In the genomic region with DNA sequence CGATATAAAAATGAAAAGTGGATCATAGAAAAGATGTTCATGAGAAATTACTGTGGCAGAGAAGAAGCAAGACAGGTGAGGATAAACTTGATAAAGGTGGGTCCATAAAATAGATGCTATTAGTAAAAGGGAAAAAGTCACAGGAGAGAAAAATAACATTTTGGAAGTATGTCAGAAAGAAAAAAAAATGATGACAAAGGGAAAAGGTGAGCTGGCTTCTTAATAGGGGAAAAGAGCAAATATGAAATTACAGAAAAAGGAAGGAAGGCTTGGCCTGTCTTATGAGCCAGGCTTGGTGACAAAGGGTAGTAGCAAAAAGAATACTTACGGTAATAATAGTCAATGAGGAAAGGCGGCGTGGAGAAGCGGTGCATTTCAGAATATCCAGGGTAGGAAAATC, we compare ENCODE assay signal across 29 cellular contexts.
"Had no signal": no experiment of that assay in that cellular context is flagged by ENCODE, and none has a peak within 500 bp of the region (broad histone marks: within the 10 kb centered on the region; RNA-seq: fewer than 3 reads in every experiment).

No MANE protein-coding gene starts in this region.

- H3K36me3 Mint-ChIP-seq: stimulated activated effector memory CD8-positive, alpha-beta T cell treated with anti-CD3 and anti-CD28 coated beads, Interleukin-12 subunit alpha, Interleukin-12 subunit beta, amount 100 ng/mL, for 72 hours; stimulated activated memory B cell treated with anti-CD40 and anti-IgM and Interleukin-4, amounts not matched to agents 10 μg/mL and 1 μg/mL and 100 μg/mL, for 72 hours; stimulated activated naive B cell treated with anti-CD40 and anti-IgM and Interleukin-4, amounts not matched to agents 10 μg/mL and 1 μg/mL and 100 μg/mL, for 72 hours; type B pancreatic cell had no signal

- H3K27ac Mint-ChIP-seq: stimulated activated effector memory CD8-positive, alpha-beta T cell treated with anti-CD3 and anti-CD28 coated beads, Interleukin-12 subunit alpha, Interleukin-12 subunit beta, amount 100 ng/mL, for 72 hours; stimulated activated memory B cell treated with anti-CD40 and anti-IgM and Interleukin-4, amounts not matched to agents 10 μg/mL and 1 μg/mL and 100 μg/mL, for 72 hours; stimulated activated naive B cell treated with anti-CD40 and anti-IgM and Interleukin-4, amounts not matched to agents 10 μg/mL and 1 μg/mL and 100 μg/mL, for 72 hours; stimulated activated naive CD8-positive, alpha-beta T cell treated with anti-CD3 and anti-CD28 coated beads, Interleukin-15, amount 100 ng/mL, for 72 hours; stimulated activated naive CD8-positive, alpha-beta T cell treated with anti-CD3 and anti-CD28 coated beads, Interleukin-15, Interleukin-2, amounts not matched to agents 100 ng/mL and 50 ng/mL, for 24 hours; type B pancreatic cell had no signal

- ATAC-seq: stimulated activated effector memory CD8-positive, alpha-beta T cell treated with anti-CD3 and anti-CD28 coated beads, Interleukin-12 subunit alpha, Interleukin-12 subunit beta, amount 100 ng/mL, for 72 hours; stimulated activated memory B cell treated with anti-CD40 and anti-IgM and Interleukin-4, amounts not matched to agents 10 μg/mL and 1 μg/mL and 100 μg/mL, for 72 hours; stimulated activated naive B cell treated with anti-CD40 and anti-IgM and Interleukin-4, amounts not matched to agents 10 μg/mL and 1 μg/mL and 100 μg/mL, for 72 hours; stimulated activated naive CD8-positive, alpha-beta T cell treated with anti-CD3 and anti-CD28 coated beads, Interleukin-15, amount 100 ng/mL, for 72 hours; stimulated activated naive CD8-positive, alpha-beta T cell treated with anti-CD3 and anti-CD28 coated beads, Interleukin-15, Interleukin-2, amounts not matched to agents 100 U/mL and 50 U/mL, for 24 hours; upper lobe of right lung had no signal

- H3K4me1 Mint-ChIP-seq: stimulated activated effector memory CD8-positive, alpha-beta T cell treated with anti-CD3 and anti-CD28 coated beads, Interleukin-12 subunit alpha, Interleukin-12 subunit beta, amount 100 ng/mL, for 72 hours; stimulated activated memory B cell treated with anti-CD40 and anti-IgM and Interleukin-4, amounts not matched to agents 10 μg/mL and 1 μg/mL and 100 μg/mL, for 72 hours; stimulated activated naive B cell treated with anti-CD40 and anti-IgM and Interleukin-4, amounts not matched to agents 10 μg/mL and 1 μg/mL and 100 μg/mL, for 72 hours; stimulated activated naive CD8-positive, alpha-beta T cell treated with anti-CD3 and anti-CD28 coated beads, Interleukin-15, amount 100 ng/mL, for 72 hours had no signal

- H3K27ac ChIP-seq: stomach, suprapubic skin, testis, thoracic aorta, thyroid gland, tibial artery, tibial nerve, transverse colon, upper lobe of left lung, upper lobe of right lung, uterus, vagina had no signal

- H3K9me3 Mint-ChIP-seq: stimulated activated naive CD8-positive, alpha-beta T cell treated with anti-CD3 and anti-CD28 coated beads, Interleukin-15, amount 100 ng/mL, for 72 hours; type B pancreatic cell had no signal

- H3K36me3 ChIP-seq: stomach, suprapubic skin, thoracic aorta, thyroid gland, tibial artery, tibial nerve, transverse colon, upper lobe of left lung, upper lobe of right lung, uterus, vagina had no signal

- DNase-seq: stimulated activated CD4-positive, alpha-beta T cell treated with anti-CD3 and anti-CD28 coated beads, Interleukin-2, amount 100 ng/mL, for 48 hours; stimulated activated CD4-positive, alpha-beta T cell treated with anti-CD3 and anti-CD28 coated beads, Interleukin-4, amount 100 ng/mL, for 1 hour; stimulated activated CD4-positive, alpha-beta T cell treated with anti-CD3 and anti-CD28 coated beads, Interleukin-4, amount 100 ng/mL, for 24 hours; stimulated activated CD4-positive, alpha-beta T cell treated with anti-CD3 and anti-CD28 coated beads, Interleukin-4, amount 100 ng/mL, for 4 hours; stimulated activated CD8-positive, alpha-beta memory T cell treated with anti-CD3 and anti-CD28 coated beads, Interleukin-4, amount 100 ng/mL, for 48 hours; stimulated activated naive B cell treated with anti-CD40 and anti-IgM and Interleukin-4, amounts not matched to agents 10 μg/mL and 1 μg/mL and 100 μg/mL, for 72 hours; stimulated activated naive CD4-positive, alpha-beta T cell; stimulated activated naive CD4-positive, alpha-beta T cell treated with Interleukin-2 at 50 U/mL for 16 hours; stimulated activated naive CD8-positive, alpha-beta T cell treated with anti-CD3 and anti-CD28 coated beads, Interleukin-15, amount 100 ng/mL, for 72 hours; stimulated activated naive CD8-positive, alpha-beta T cell treated with anti-CD3 and anti-CD28 coated beads, Interleukin-15, Interleukin-2, amounts not matched to agents 100 U/mL and 50 U/mL, for 24 hours; stomach; substantia nigra; testis; thyroid gland; tibial artery; transverse colon; trophoblast cell; upper lobe of left lung; upper lobe of right lung; uterus had no signal

- FAIRE-seq: urothelium cell line had no signal

- H3K4me3 ChIP-seq: stomach, suprapubic skin, testis, thoracic aorta, thyroid gland, tibial artery, tibial nerve, transverse colon, upper lobe of left lung, upper lobe of right lung, uterus, vagina had no signal

- H3K27me3 ChIP-seq: stomach, suprapubic skin, testis, thyroid gland, tibial artery, tibial nerve, transverse colon, upper lobe of left lung, upper lobe of right lung, uterus, vagina had no signal

- H3K4me3 Mint-ChIP-seq: stimulated activated effector memory CD8-positive, alpha-beta T cell treated with anti-CD3 and anti-CD28 coated beads, Interleukin-12 subunit alpha, Interleukin-12 subunit beta, amount 100 ng/mL, for 72 hours; stimulated activated memory B cell treated with anti-CD40 and anti-IgM and Interleukin-4, amounts not matched to agents 10 μg/mL and 1 μg/mL and 100 μg/mL, for 72 hours; stimulated activated naive B cell treated with anti-CD40 and anti-IgM and Interleukin-4, amounts not matched to agents 10 μg/mL and 1 μg/mL and 100 μg/mL, for 72 hours; stimulated activated naive CD8-positive, alpha-beta T cell treated with anti-CD3 and anti-CD28 coated beads, Interleukin-15, amount 100 ng/mL, for 72 hours; stimulated activated naive CD8-positive, alpha-beta T cell treated with anti-CD3 and anti-CD28 coated beads, Interleukin-15, Interleukin-2, amounts not matched to agents 100 ng/mL and 50 ng/mL, for 24 hours; type B pancreatic cell had no signal

- H3K27me3 Mint-ChIP-seq: stimulated activated memory B cell treated with anti-CD40 and anti-IgM and Interleukin-4, amounts not matched to agents 10 μg/mL and 1 μg/mL and 100 μg/mL, for 72 hours; stimulated activated naive B cell treated with anti-CD40 and anti-IgM and Interleukin-4, amounts not matched to agents 10 μg/mL and 1 μg/mL and 100 μg/mL, for 72 hours; stimulated activated naive CD8-positive, alpha-beta T cell treated with anti-CD3 and anti-CD28 coated beads, Interleukin-15, amount 100 ng/mL, for 72 hours; stimulated activated naive CD8-positive, alpha-beta T cell treated with anti-CD3 and anti-CD28 coated beads, Interleukin-15, Interleukin-2, amounts not matched to agents 100 ng/mL and 50 ng/mL, for 24 hours; type B pancreatic cell had no signal

- H3K9me3 ChIP-seq: stomach, suprapubic skin, testis, thoracic aorta, thyroid gland, tibial artery, tibial nerve, transverse colon, upper lobe of left lung, upper lobe of right lung, uterus, vagina had no signal

- H3K4me1 ChIP-seq: stomach, suprapubic skin, testis, thyroid gland, tibial artery, tibial nerve, transverse colon, upper lobe of left lung, upper lobe of right lung, uterus, vagina had no signal
